18 cellular contexts compared by ENCODE assay signal in the genomic region with DNA sequence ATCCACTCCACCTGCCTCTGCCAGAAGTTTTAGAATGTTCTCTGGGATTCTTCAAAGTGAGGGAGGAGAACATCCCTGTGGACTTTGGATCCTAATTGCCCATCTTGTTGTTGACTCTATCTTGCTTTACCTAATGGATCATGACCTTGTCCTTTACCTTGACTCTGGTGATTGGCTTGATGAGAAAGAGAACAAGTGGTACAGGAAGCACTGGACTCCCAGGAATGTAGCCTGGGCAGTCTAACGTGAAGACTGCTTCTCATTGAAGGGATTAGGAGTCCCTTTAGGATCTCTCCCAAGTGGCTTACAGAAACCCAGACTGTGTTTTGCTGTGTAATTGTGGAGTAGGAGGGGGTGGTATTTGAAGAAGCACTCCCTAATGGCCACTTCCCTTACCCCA.
"Had no signal": no experiment of that assay in that cellular context is flagged by ENCODE, and none has a peak within 500 bp of the region (broad histone marks: within the 10 kb centered on the region; RNA-seq: fewer than 3 reads in every experiment).

No MANE protein-coding gene starts in this region.

- H3K4me1 ChIP-seq: gastroesophageal sphincter, psoas muscle, uterus had no signal

- H3K27ac Mint-ChIP-seq: immature natural killer cell; naive thymus-derived CD8-positive, alpha-beta T cell had no signal

- H3K27ac ChIP-seq: coronary artery, gastroesophageal sphincter, neutrophil, psoas muscle, uterus had no signal

- H3K4me1 Mint-ChIP-seq: immature natural killer cell had no signal

- H3K36me3 Mint-ChIP-seq: immature natural killer cell; naive thymus-derived CD8-positive, alpha-beta T cell had no signal

- ATAC-seq: gastroesophageal sphincter; left colon; left ventricle myocardium superior; naive thymus-derived CD8-positive, alpha-beta T cell; psoas muscle had no signal

- DNase-seq: effector CD8-positive, alpha-beta T cell; esophagus squamous epithelium; foreskin fibroblast; glutamatergic neuron; immature natural killer cell; left colon; left ventricle myocardium superior; mesendoderm; naive thymus-derived CD8-positive, alpha-beta T cell; psoas muscle; retina; stimulated activated CD4-positive, alpha-beta T cell treated with anti-CD3 and anti-CD28 coated beads, Interleukin-2, amount 100 ng/mL, for 48 hours; stimulated activated naive CD4-positive, alpha-beta T cell treated with Interleukin-2 at 50 U/mL for 16 hours; uterus had no signal

- H3K36me3 ChIP-seq: esophagus squamous epithelium, gastroesophageal sphincter, neutrophil, uterus had no signal

- H3K4me3 ChIP-seq: coronary artery, esophagus squamous epithelium, gastroesophageal sphincter, lung, psoas muscle, uterus had no signal

- H3K9me3 ChIP-seq: esophagus squamous epithelium, gastroesophageal sphincter, neutrophil, psoas muscle, uterus had no signal

- H3K27me3 ChIP-seq: esophagus squamous epithelium, neutrophil, uterus had no signal

- H3K4me3 Mint-ChIP-seq: immature natural killer cell; naive thymus-derived CD8-positive, alpha-beta T cell had no signal
